In the genomic region with DNA sequence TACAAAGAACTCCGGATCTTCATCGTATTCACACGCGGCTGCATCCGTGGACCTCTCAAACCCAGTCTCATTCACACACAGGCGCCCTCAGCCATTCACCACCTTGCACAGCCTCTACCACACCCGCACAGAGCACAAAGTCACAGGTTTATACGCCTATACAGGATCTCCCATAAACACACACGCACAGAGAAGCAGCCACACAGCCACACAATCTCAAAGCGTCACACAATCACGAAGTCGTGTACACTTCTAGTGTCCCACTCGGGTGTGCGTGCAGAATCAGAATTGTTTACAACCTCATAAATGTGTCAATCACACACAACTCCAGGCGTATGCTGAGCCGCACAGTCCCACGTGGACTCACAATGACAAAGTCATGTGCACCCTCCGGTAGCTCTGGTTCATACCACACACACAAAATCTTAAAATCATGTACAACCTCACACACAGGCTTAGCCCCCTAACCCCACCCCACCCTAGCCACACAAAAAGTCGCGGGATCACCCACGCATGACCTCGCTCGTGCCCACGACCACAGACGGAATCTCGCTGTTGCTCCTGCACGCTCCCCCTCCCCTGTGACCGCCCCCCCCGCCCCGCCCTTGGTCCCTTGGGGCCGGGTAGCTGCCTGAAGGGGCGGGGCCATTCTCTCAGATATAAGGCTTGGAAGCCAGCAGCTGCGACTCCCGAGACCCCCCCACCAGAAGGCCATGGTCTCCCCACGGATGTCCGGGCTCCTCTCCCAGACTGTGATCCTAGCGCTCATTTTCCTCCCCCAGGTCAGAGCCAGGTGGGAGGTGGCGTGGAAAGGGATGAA, we compare ENCODE assay signal across 8 cellular contexts. TPM values are rescaled to one million over a fixed set of nuclear protein-coding genes. Genes with fewer than 3 reads are reported as not detected.
DNase-seq lines count a peak whose midpoint lies in the region; ATAC-seq and TF ChIP-seq lines count a peak whose summit lies in the region.
"Had no signal": no experiment of that assay in that cellular context is flagged by ENCODE, and none has a peak within 500 bp of the region (broad histone marks: within the 10 kb centered on the region; RNA-seq: fewer than 3 reads in every experiment).

TSS of gene DLL3 (plus strand) at position 686 of the 820 bp plus-strand sequence. CDS start at position 714, 28 bp downstream.

- ATAC-seq in GM23338 (peak; percentile 19), HG02642 (IDR thresholded peaks at IDR 0.05; ENCODE audit: poor library complexity, unreplicated experiment) (no peak), HG02588 (IDR thresholded peaks at IDR 0.05; ENCODE audit: unreplicated experiment) (no peak)
- peak; percentile 36 to 44 for ATAC-seq in activated naive CD4-positive, alpha-beta T cell treated with anti-CD3 and anti-CD28 coated beads, Interleukin-2, amount 50 U/mL, for 72 hours

- H3K9me3 ChIP-seq in muscle layer of duodenum (ENCODE audit: control insufficient read depth in 1 of 2, low read length in 2 of 2): no peaks in the 10 kb centered on the region

- TF ChIP-seq CTCF in GM23338 (conservative IDR thresholded peaks at IDR 0.05; ENCODE audit: low read depth in 2 of 2): no peak

- H3K27me3 ChIP-seq in GM23338 (ENCODE audit: insufficient read depth) (peaks cover 65% of the 10 kb centered on the region), muscle layer of duodenum (ENCODE audit: low read depth, low read length) (peaks cover 27% of the 10 kb centered on the region)

- H3K27ac ChIP-seq in GM23338 (ENCODE audit: low read depth) (no peak within 1 kb of the TSS), muscle layer of duodenum (ENCODE audit: low read length) (no peak within 1 kb of the TSS)
- H3K27ac ChIP-seq: skin epidermis had no signal

- DNase-seq in GM23338 (ENCODE audit: low spot score) (peak; percentile 36), NCI-H2196 (lab: John Stamatoyannopoulos, UW; ENCODE audit: unreplicated experiment) (peak; percentile 66), iPS-NIHi7 (ENCODE audit: extremely low spot score) (no peak)
- DNase-seq in activated naive CD4-positive, alpha-beta T cell treated with anti-CD3 and anti-CD28 coated beads, Interleukin-2, amount 50 U/mL, for 72 hours (ENCODE audit: low spot score in 2 of 2): no peak

- H3K9me2 ChIP-seq in GM23338 (ENCODE audit: insufficient read depth): 0 out of 2 replicates have a peak, but pooled peaks cover 5% of the 10 kb centered on the region

- peaks cover 9% of the 10 kb centered on the region for H3F3A ChIP-seq in GM23338 (replicated peaks; ENCODE audit: low read depth)

- H3K79me2 ChIP-seq in GM23338 (replicated peaks; ENCODE audit: insufficient read depth): no peaks in the 10 kb centered on the region

- H3K27me3 Mint-ChIP-seq in GM23338 (ENCODE audit: insufficient read depth, low read depth, poor library complexity): peaks cover 65% of the 10 kb centered on the region

- peak within 1 kb of the TSS; percentile 97 for H2AFZ ChIP-seq in GM23338

- H4K20me1 ChIP-seq in GM23338 (replicated peaks; ENCODE audit: insufficient read depth): no peaks in the 10 kb centered on the region

- H3K9me3 Mint-ChIP-seq in GM23338: peaks cover 12% of the 10 kb centered on the region
- no peaks in the 10 kb centered on the region for H3K9me3 Mint-ChIP-seq in activated naive CD4-positive, alpha-beta T cell treated with anti-CD3 and anti-CD28 coated beads, Interleukin-2, amount 50 U/mL, for 72 hours

- no peak within 1 kb of the TSS for H3K27ac Mint-ChIP-seq in GM23338
- no peak within 1 kb of the TSS for H3K27ac Mint-ChIP-seq in activated naive CD4-positive, alpha-beta T cell treated with anti-CD3 and anti-CD28 coated beads, Interleukin-2, amount 50 U/mL, for 72 hours

- H3K36me3 ChIP-seq in GM23338 (ENCODE audit: insufficient read depth) (no peaks in the 10 kb centered on the region), muscle layer of duodenum (ENCODE audit: control insufficient read depth in 1 of 2, insufficient read depth in 2 of 2, low read length in 2 of 2) (no peaks in the 10 kb centered on the region)

- H3K4me3 ChIP-seq in GM23338 (peak within 1 kb of the TSS; percentile 74), muscle layer of duodenum (ENCODE audit: low read depth in 1 of 2, low read length in 2 of 2) (peak within 1 kb of the TSS; percentile 16 to 40)
- H3K4me3 ChIP-seq: skin epidermis had no signal

- H3K4me3 Mint-ChIP-seq in GM23338: peak within 1 kb of the TSS; percentile 73

- H3K4me2 ChIP-seq in GM23338: peak within 1 kb of the TSS; percentile 95

- H3K4me1 Mint-ChIP-seq in GM23338: peaks cover 18% of the 10 kb centered on the region

- H3K4me1 ChIP-seq in GM23338 (ENCODE audit: insufficient read depth) (peaks cover 13% of the 10 kb centered on the region), muscle layer of duodenum (ENCODE audit: control insufficient read depth in 1 of 2, insufficient read depth in 2 of 2, low read length in 2 of 2) (peaks cover 3 to 19% of the 10 kb centered on the region in 2 donors)

- peaks cover 9% of the 10 kb centered on the region for H3K36me3 Mint-ChIP-seq in GM23338 (ENCODE audit: low read depth)
- H3K36me3 Mint-ChIP-seq in activated naive CD4-positive, alpha-beta T cell treated with anti-CD3 and anti-CD28 coated beads, Interleukin-2, amount 50 U/mL, for 72 hours: peaks cover 7 to 13% of the 10 kb centered on the region in 2 donors

TF ChIP-seq in GM23338, 12 proteins besides CTCF, POLR2A, EP300 and RAD21:
- TF ChIP-seq POLR2AphosphoS5 (IDR thresholded peaks at IDR 0.05; ENCODE audit: low read depth) (peak; percentile 67), JUNB (IDR thresholded peaks at IDR 0.05; ENCODE audit: unreplicated experiment) (no peak)
TF ChIP-seq in GM23338: peak in this region for 1.

RNA-seq across cellular contexts. Expression of gene DLL3, which starts in this region (rescaled TPM):
- 15.6 and 19.1 TPM in 2 replicates for total RNA-seq in GM23338 (2014; rRNA removed; shearing (Covaris generic))
- 9.8 and 9.9 TPM in 2 replicates for polyA plus RNA-seq in GM23338 (2016; fragmentation: Nextera tagmentation; extraction: Ambion mirVana)
- under 1 TPM; 0.46 to 0.97 TPM for total RNA-seq in activated naive CD4-positive, alpha-beta T cell treated with anti-CD3 and anti-CD28 coated beads, Interleukin-2, amount 50 U/mL, for 72 hours

Comparison
In these comparisons a context has a peak if more than half of its experiments do, and no peak if none do; other contexts are left out.
1. Peak in ATAC-seq in activated naive CD4-positive, alpha-beta T cell treated with anti-CD3 and anti-CD28 coated beads, Interleukin-2, amount 50 U/mL, for 72 hours; RNA of the gene not detected or under 1 TPM.
2. DNase-seq: peak in GM23338 (single experiment) and NCI-H2196 (single experiment); none in activated naive CD4-positive, alpha-beta T cell treated with anti-CD3 and anti-CD28 coated beads, Interleukin-2, amount 50 U/mL, for 72 hours (0 of 2) and iPS-NIHi7 (single experiment).